In the genomic region with DNA sequence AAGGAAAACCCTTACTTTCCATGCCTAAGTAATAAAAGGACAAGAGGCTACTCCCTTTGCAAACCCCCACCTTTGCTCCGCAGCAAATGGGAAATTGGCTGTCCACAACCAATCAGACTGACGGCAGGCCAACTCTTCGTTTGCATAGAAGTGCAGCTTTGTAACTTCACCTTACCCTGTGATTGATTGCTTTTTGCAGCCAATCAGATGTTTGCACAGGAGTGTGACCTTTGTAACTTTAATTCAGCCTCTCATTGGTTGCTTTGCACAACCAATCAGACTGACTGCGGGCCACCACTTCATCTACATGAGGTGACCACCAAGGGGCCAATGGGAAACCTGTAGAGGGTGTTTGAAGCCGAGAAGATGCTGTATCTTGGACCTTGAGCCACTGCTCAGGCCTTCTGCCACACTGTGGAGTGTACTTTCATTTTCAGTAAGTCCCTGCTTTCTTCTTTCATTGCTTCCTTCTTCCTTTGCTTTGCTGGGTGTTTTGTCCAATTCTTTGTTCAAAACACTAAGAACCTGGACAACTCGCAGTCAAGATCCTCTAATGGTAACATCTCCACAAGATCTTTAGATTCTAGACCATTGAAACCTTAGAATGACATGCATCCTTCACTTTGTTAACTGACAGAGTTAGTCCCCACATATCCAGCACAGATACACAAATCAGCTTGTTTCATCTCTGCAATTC, we compare ENCODE assay signal across 13 cellular contexts. TPM values are rescaled to one million over a fixed set of nuclear protein-coding genes. Genes with fewer than 3 reads are reported as not detected.
DNase-seq lines count a peak whose midpoint lies in the region; ATAC-seq, FAIRE-seq and TF ChIP-seq lines count a peak whose summit lies in the region.
"Had no signal": no experiment of that assay in that cellular context is flagged by ENCODE, and none has a peak within 500 bp of the region (broad histone marks: within the 10 kb centered on the region; RNA-seq: fewer than 3 reads in every experiment).

No MANE protein-coding gene starts in this region.

- TF ChIP-seq CTCF in GM23338 (conservative IDR thresholded peaks at IDR 0.05; ENCODE audit: low read depth in 2 of 2) (no peak), Loucy (conservative IDR thresholded peaks at IDR 0.05; ENCODE audit: low read length) (no peak), K562 (IDR thresholded peaks at IDR 0.05 in 2 of 3, conservative IDR thresholded peaks at IDR 0.05 in 1 of 3; ENCODE audit: insufficient read depth in 2 of 3, low read depth in 1 of 3, low read length in 3 of 3) (no peak), nephron progenitor cell (IDR thresholded peaks at IDR 0.05) (no peak), GM13976 (IDR thresholded peaks at IDR 0.05; ENCODE audit: borderline replicate concordance, control extremely low read depth, extremely low read depth, insufficient read depth, missing control alignments) (no peak)
- TF ChIP-seq CTCF in CD8-positive, alpha-beta T cell (IDR thresholded peaks at IDR 0.05): no peak

- no TSS peak for BruUV-seq in K562 (replicated peaks; lab: Mats Ljungman, UMichigan)

- H3K4me3 Mint-ChIP-seq in GM23338 (0 out of 3 replicates have a peak overlapping the region, but pooled peaks have one; percentile 8), nephron progenitor cell (no peak overlapping the region)
- H3K4me3 Mint-ChIP-seq in CD8-positive, alpha-beta T cell: no peak overlapping the region
- H3K4me3 Mint-ChIP-seq: CD8-positive, alpha-beta memory T cell; dendritic cell treated with granulocyte-macrophage colony-stimulating factor and Interleukin-4, amounts not matched to agents 40 ng/mL and 50 ng/mL, for 4 days had no signal

- H3K27me3 ChIP-seq in GM23338 (ENCODE audit: insufficient read depth) (no peaks in the 10 kb centered on the region), Loucy (ENCODE audit: insufficient read depth, low read length, poor library complexity, severe bottlenecking) (no peaks in the 10 kb centered on the region), K562 (ENCODE audit: control insufficient read depth in 2 of 2, insufficient read depth in 2 of 2, low read length in 2 of 2) (no peaks in the 10 kb centered on the region)
- no peaks in the 10 kb centered on the region for H3K27me3 ChIP-seq in CD8-positive, alpha-beta T cell (ENCODE audit: insufficient read depth, low read length)
- H3K27me3 ChIP-seq: adrenal gland had no signal

- H3K27ac ChIP-seq in GM23338 (ENCODE audit: low read depth) (no peak overlapping the region), K562 (ENCODE audit: extremely low read depth, low read depth, low read length) (peak overlapping the region; percentile 71)
- H3K27ac ChIP-seq in CD8-positive, alpha-beta T cell (ENCODE audit: low read depth, low read length): no peak overlapping the region
- H3K27ac ChIP-seq: adrenal gland had no signal

- POLR2A ChIA-PET in K562 (lab: Yijun Ruan, JAX): interaction anchor here (1.3 kb wide), 1 partner anchor 16 kb away, joined by 4 read pairs; no protein-coding TSS in a partner anchor
- POLR2A ChIA-PET in CD8-positive, alpha-beta T cell (lab: Charles Lee): no interaction called here

- no peak overlapping the region; the same call in 1 of the 2 replicates for H2AFZ ChIP-seq in GM23338
- H2AFZ ChIP-seq in Loucy (ENCODE audit: low read length): peak overlapping the region; percentile 39; the same call in 1 of the 2 replicates
- peak overlapping the region; percentile 72 for H2AFZ ChIP-seq in K562 (ENCODE audit: low read depth, low read length)

- H3K36me3 ChIP-seq in GM23338 (ENCODE audit: insufficient read depth) (no peaks in the 10 kb centered on the region), Loucy (ENCODE audit: insufficient read depth, low read length) (no peaks in the 10 kb centered on the region), K562 (ENCODE audit: control insufficient read depth, insufficient read depth, low read length) (no peaks in the 10 kb centered on the region)
- H3K36me3 ChIP-seq in CD8-positive, alpha-beta T cell (ENCODE audit: insufficient read depth, low read length): no peaks in the 10 kb centered on the region
- H3K36me3 ChIP-seq: adrenal gland had no signal

- H3K27ac Mint-ChIP-seq in GM23338: 0 out of 2 replicates have a peak overlapping the region, but pooled peaks have one; percentile 22
- H3K27ac Mint-ChIP-seq in nephron progenitor cell: peak overlapping the region; percentile 68
- H3K27ac Mint-ChIP-seq in CD8-positive, alpha-beta T cell: no peak overlapping the region
- H3K27ac Mint-ChIP-seq: dendritic cell treated with granulocyte-macrophage colony-stimulating factor and Interleukin-4, amounts not matched to agents 40 ng/mL and 50 ng/mL, for 4 days had no signal

- peak; percentile 84 for FAIRE-seq in K562 (lab: Jason Lieb, UNC)
- FAIRE-seq: islet of Langerhans had no signal

- CTCF ChIA-PET in K562 (lab: Yijun Ruan, JAX; ENCODE audit: low intra/inter-chr PET ratio): no interaction called here
- CTCF ChIA-PET in CD8-positive, alpha-beta T cell (lab: Charles Lee): no interaction called here

- no peaks in the 10 kb centered on the region for H3K36me3 Mint-ChIP-seq in GM23338 (ENCODE audit: low read depth)
- peaks cover 5% of the 10 kb centered on the region for H3K36me3 Mint-ChIP-seq in nephron progenitor cell (ENCODE audit: low read depth)
- H3K36me3 Mint-ChIP-seq in CD8-positive, alpha-beta T cell: no peaks in the 10 kb centered on the region
- H3K36me3 Mint-ChIP-seq: CD8-positive, alpha-beta memory T cell had no signal

- peak; percentile 59 for TF ChIP-seq POLR2A in K562 (conservative IDR thresholded peaks at IDR 0.05)

- H3K79me2 ChIP-seq in GM23338 (replicated peaks; ENCODE audit: insufficient read depth) (no peaks in the 10 kb centered on the region), Loucy (ENCODE audit: insufficient read depth, low read length) (no peaks in the 10 kb centered on the region), K562 (ENCODE audit: control insufficient read depth, insufficient read depth, low read length) (no peaks in the 10 kb centered on the region)

- 7% methylated on average over 5 of the region's 6 CpGs for WGBS in K562 (ENCODE audit: insufficient coverage, low coverage, missing lambda C conversion rate)

- H3K4me2 ChIP-seq in GM23338 (no peak overlapping the region), Loucy (ENCODE audit: low read depth, low read length, poor library complexity, severe bottlenecking) (peak overlapping the region; percentile 81), K562 (ENCODE audit: insufficient read depth, low read length) (peak overlapping the region; percentile 62)

- H3K9me1 ChIP-seq in K562 (ENCODE audit: control insufficient read depth, insufficient read depth, low read length): no peaks in the 10 kb centered on the region

- TF ChIP-seq RAD21 in K562 (CRISPR knock-in tag; conservative IDR thresholded peaks at IDR 0.05 in 1 of 2, IDR thresholded peaks at IDR 0.05 in 1 of 2): no peak

- DNase-seq in GM23338 (ENCODE audit: low spot score) (peak; percentile 32), K562 (ENCODE audit: extremely low read depth in 1 of 4, low spot score in 3 of 4) (peak; percentile 5 to 72 (median 14)), nephron progenitor cell (no peak), DMS53 (lab: John Stamatoyannopoulos, UW) (no peak), GM13976 (ENCODE audit: low spot score) (no peak)
- no peak for DNase-seq in CD8-positive, alpha-beta T cell
- DNase-seq: adrenal gland; CD8-positive, alpha-beta memory T cell; NCI-H345; substantia nigra had no signal

- H4K20me1 ChIP-seq in GM23338 (replicated peaks; ENCODE audit: insufficient read depth) (no peaks in the 10 kb centered on the region), Loucy (ENCODE audit: insufficient read depth, low read length, poor library complexity, severe bottlenecking) (no peaks in the 10 kb centered on the region), K562 (replicated peaks; ENCODE audit: control insufficient read depth, insufficient read depth, low read length) (no peaks in the 10 kb centered on the region)

- ATAC-seq in GM23338 (peak; percentile 65), K562 (peak; percentile 100)
- no peak for ATAC-seq in CD8-positive, alpha-beta T cell

- H3F3A ChIP-seq in GM23338 (replicated peaks; ENCODE audit: low read depth): no peaks in the 10 kb centered on the region
- no peaks in the 10 kb centered on the region for H3F3A ChIP-seq in Loucy (ENCODE audit: low read depth)

- no peaks in the 10 kb centered on the region for H3K27me3 Mint-ChIP-seq in GM23338 (ENCODE audit: insufficient read depth, low read depth, poor library complexity)
- no peaks in the 10 kb centered on the region for H3K27me3 Mint-ChIP-seq in nephron progenitor cell (ENCODE audit: low read depth, poor library complexity)
- H3K27me3 Mint-ChIP-seq in CD8-positive, alpha-beta T cell (ENCODE audit: low read depth): peaks cover 5% of the 10 kb centered on the region
- H3K27me3 Mint-ChIP-seq: dendritic cell treated with granulocyte-macrophage colony-stimulating factor and Interleukin-4, amounts not matched to agents 40 ng/mL and 50 ng/mL, for 4 days had no signal

- in situ Hi-C loops in K562 (cut with MboI): no loop called here
- in situ Hi-C loops in GM13976 (cut with MboI; ENCODE audit: low sequenced_read_pairs, unreplicated experiment): no loop called here

- H3K9me3 ChIP-seq in Loucy (ENCODE audit: insufficient read depth, low read depth, low read length) (no peaks in the 10 kb centered on the region), K562 (replicated peaks; ENCODE audit: control insufficient read depth, insufficient read depth, low read depth, low read length) (no peaks in the 10 kb centered on the region; the same call in 1 of the 2 replicates)
- H3K9me3 ChIP-seq in CD8-positive, alpha-beta T cell (ENCODE audit: low read length): no peaks in the 10 kb centered on the region
- H3K9me3 ChIP-seq: adrenal gland had no signal

- H3K4me1 ChIP-seq in GM23338 (ENCODE audit: insufficient read depth): no peaks in the 10 kb centered on the region
- peaks cover 11% of the 10 kb centered on the region for H3K4me1 ChIP-seq in Loucy (ENCODE audit: insufficient read depth, low read length, poor library complexity, severe bottlenecking)
- no peaks in the 10 kb centered on the region; a peak in 2 of 5 replicates for H3K4me1 ChIP-seq in K562 (replicated peaks in 1 of 2; ENCODE audit: control insufficient read depth in 2 of 2, insufficient read depth in 2 of 2, low read length in 2 of 2)
- no peaks in the 10 kb centered on the region for H3K4me1 ChIP-seq in CD8-positive, alpha-beta T cell (ENCODE audit: insufficient read depth, low read length)

- H3K4me3 ChIP-seq in GM23338: no peak overlapping the region
- peak overlapping the region; percentile 82 for H3K4me3 ChIP-seq in Loucy (ENCODE audit: low read length, poor library complexity, severe bottlenecking)
- H3K4me3 ChIP-seq in K562: peak overlapping the region; percentile 22; the same call in 1 of the 2 replicates
- no peak overlapping the region for H3K4me3 ChIP-seq in CD8-positive, alpha-beta T cell (ENCODE audit: low read depth, low read length)
- H3K4me3 ChIP-seq: adrenal gland had no signal

- intact Hi-C loops in K562 (cut with micrococcal nuclease): no loop called here
- intact Hi-C loops in CD8-positive, alpha-beta T cell (cut with DNase I, micrococcal nuclease): no loop called here

- H3K9me3 Mint-ChIP-seq in GM23338: no peaks in the 10 kb centered on the region
- H3K9me3 Mint-ChIP-seq in nephron progenitor cell: no peaks in the 10 kb centered on the region
- H3K9me3 Mint-ChIP-seq in CD8-positive, alpha-beta T cell: no peaks in the 10 kb centered on the region
- H3K9me3 Mint-ChIP-seq: CD8-positive, alpha-beta memory T cell; dendritic cell treated with granulocyte-macrophage colony-stimulating factor and Interleukin-4, amounts not matched to agents 40 ng/mL and 50 ng/mL, for 4 days had no signal

- H3K4me1 Mint-ChIP-seq in GM23338 (peaks cover 2% of the 10 kb centered on the region; the same call in 1 of the 3 replicates), nephron progenitor cell (peaks cover 9% of the 10 kb centered on the region)
- peaks cover 4% of the 10 kb centered on the region for H3K4me1 Mint-ChIP-seq in CD8-positive, alpha-beta T cell (ENCODE audit: low read depth)

- H3K9ac ChIP-seq in Loucy (ENCODE audit: low read depth, low read length, poor library complexity, severe bottlenecking): peak overlapping the region; percentile 87
- H3K9ac ChIP-seq in K562 (ENCODE audit: insufficient read depth in 1 of 2, low read depth in 2 of 2, low read length in 2 of 2): peak overlapping the region in 1 of 2 experiments; percentile 57; a peak in 2 of 4 replicates

- no peak for TF ChIP-seq EP300 in K562 (IDR thresholded peaks at IDR 0.05; ENCODE audit: low read length)

- H3K9me2 ChIP-seq in GM23338 (ENCODE audit: insufficient read depth): no peaks in the 10 kb centered on the region; the same call in 1 of the 2 replicates
- no peaks in the 10 kb centered on the region for H3K9me2 ChIP-seq in Loucy (replicated peaks; ENCODE audit: low read depth, low read length)

RNA-seq across cellular contexts. Expression of a gene that starts 51.3 kb away (rescaled TPM):
- 3.1 and 4.8 TPM in 2 replicates for total RNA-seq in GM23338 (2014; rRNA removed; shearing (Covaris generic))
- polyA plus RNA-seq in GM23338 (2016; fragmentation: Nextera tagmentation; extraction: Ambion mirVana) (0.78 and 0.94 TPM in 2 replicates), K562 (2011; rRNA removed) (0.03 and 0.04 TPM in 2 replicates), K562 (2014; fragmentation: Illumina TruSeq; extraction: Trizol) (0.24 and 0.25 TPM in 2 replicates), K562 (2014; fragmentation: Nextera tagmentation; extraction: Ambion mirVana) (under 1 TPM in 1 of 2 experiments, not detected in 1; 0.07 TPM), K562 (2014; rRNA removed) (0.05 TPM in 1 of 2 replicates, not detected in the other)
- total RNA-seq in K562 (2011; cell fraction: chromatin; rRNA removed; ENCODE audit: low replicate concordance): 0.11 and 0.25 TPM in 2 replicates
- 0.13 TPM in 1 of 2 replicates, not detected in the other for total RNA-seq in K562 (2011; cell fraction: nucleolus; rRNA removed)
- 0.15 and 0.29 TPM in 2 replicates for total RNA-seq in K562 (2011; cell fraction: nucleoplasm; rRNA removed)
- total RNA-seq in K562 (2014; rRNA removed) (0.04 TPM in 1 of 2 replicates, not detected in the other), K562 (2014; rRNA removed; fragmentation: Illumina TruSeq; extraction: Trizol) (0.15 and 0.22 TPM in 2 replicates), K562 (2015; rRNA removed; fragmentation: Illumina TruSeq; extraction: Trizol) (0.18 and 0.23 TPM in 2 replicates), K562 (2021) (0.11 and 0.13 TPM in 2 replicates)
- 0.03 TPM in 1 of 2 replicates, not detected in the other for polyA plus RNA-seq in K562 (2011; cell fraction: cytosol; rRNA removed)
- polyA plus RNA-seq in K562 (2011; cell fraction: nucleus; rRNA removed): 0.13 TPM in 1 of 2 replicates, not detected in the other
- 0.08 and 0.12 TPM in 2 replicates for polyA plus RNA-seq in K562 (2012)
- polyA minus RNA-seq in K562 (2011; rRNA and poly(A)+ RNA removed): 0.07 TPM in 1 of 2 replicates, not detected in the other
- 2.4 TPM in 1 of 2 replicates, not detected in the other for polyA minus RNA-seq in K562 (2011; cell fraction: cytosol; rRNA and poly(A)+ RNA removed)
- not detected in 2 replicates for polyA minus RNA-seq in K562 (2011; cell fraction: nucleus; rRNA and poly(A)+ RNA removed)
- not detected for total RNA-seq in CD8-positive, alpha-beta T cell
- total RNA-seq: CD8-positive, alpha-beta memory T cell had no signal
- polyA plus RNA-seq: CD8-positive, alpha-beta memory T cell had no signal

Comparison
In these comparisons a context has a peak if more than half of its experiments do, and no peak if none do; other contexts are left out.
1. DNase-seq: peak in GM23338 (single experiment) and K562 (4 of 4); none in nephron progenitor cell (single experiment), CD8-positive, alpha-beta T cell (0 of 7), DMS53 (single experiment) and GM13976 (single experiment).
2. H3K4me3 ChIP-seq: peak in Loucy (single experiment) and K562 (single experiment); none in GM23338 (single experiment) and CD8-positive, alpha-beta T cell (single experiment).